8 cellular contexts compared by ENCODE assay signal in genomic region chr3:57164217-57164605, GRCh38. TPM values are rescaled to one million over a fixed set of nuclear protein-coding genes. Genes with fewer than 3 reads are reported as not detected.
DNase-seq lines count a peak whose midpoint lies in the region; ATAC-seq, FAIRE-seq and TF ChIP-seq lines count a peak whose summit lies in the region.

No MANE protein-coding gene starts in this region.

- TF ChIP-seq POLR2A in endothelial cell of umbilical vein (IDR thresholded peaks at IDR 0.05; ENCODE audit: low read depth, low read length), result no peak

- DNase-seq in EL (peak; percentile 31), T-helper 17 cell (no peak), endothelial cell of umbilical vein (ENCODE audit: low read depth, low spot score) (no peak), HPDE6-E6E7 (ENCODE audit: extremely low spot score) (no peak), GM19240 (ENCODE audit: insufficient read length, low spot score) (no peak), DMS153 (lab: John Stamatoyannopoulos, UW) (no peak)

- H3K27ac Mint-ChIP-seq in T-helper 17 cell (no peak overlapping the region), nephron (peak overlapping the region; percentile 99)

- TF ChIP-seq CTCF in endothelial cell of umbilical vein (IDR thresholded peaks at IDR 0.05; ENCODE audit: extremely low read depth in 1 of 2, insufficient read depth in 1 of 2, low read depth in 1 of 2, low read length in 2 of 2) (no peak), nephron (IDR thresholded peaks at IDR 0.05; ENCODE audit: unreplicated experiment in 3 of 3) (no peak)

- CTCF ChIA-PET in endothelial cell of umbilical vein (lab: Charles Lee), result interaction anchor here (0.6 to 0.9 kb wide), 3 partner anchors 28 to 169 kb away, joined by 3 read pairs; no protein-coding TSS in a partner anchor

- ATAC-seq in T-helper 17 cell (peak; percentile 29), GM21526 (IDR thresholded peaks at IDR 0.05; ENCODE audit: low FRiP score, unreplicated experiment) (no peak)

- H3K9me1 ChIP-seq in endothelial cell of umbilical vein (replicated peaks; ENCODE audit: control insufficient read depth, extremely low read depth, insufficient read depth, low read length), result no peaks in the 10 kb centered on the region

- H3K36me3 ChIP-seq in endothelial cell of umbilical vein (ENCODE audit: control insufficient read depth in 2 of 2, extremely low read depth in 1 of 2, insufficient read depth in 2 of 2, low read length in 2 of 2), result no peaks in the 10 kb centered on the region

- no peaks in the 10 kb centered on the region for H3K9me3 Mint-ChIP-seq in nephron

- H3K27me3 Mint-ChIP-seq in T-helper 17 cell (peaks cover 78% of the 10 kb centered on the region), nephron (ENCODE audit: low read depth) (peaks cover 6% of the 10 kb centered on the region)

- peaks cover 8% of the 10 kb centered on the region for H3K4me1 ChIP-seq in endothelial cell of umbilical vein (ENCODE audit: control insufficient read depth, extremely low read depth, insufficient read depth, low read length)

- H3K27me3 ChIP-seq in endothelial cell of umbilical vein (ENCODE audit: control insufficient read depth in 2 of 2, insufficient read depth in 2 of 2, low read length in 2 of 2), result peaks cover 61 to 64% of the 10 kb centered on the region in 2 experiments

- POLR2A ChIA-PET in endothelial cell of umbilical vein (lab: Charles Lee), result no interaction called here

- intact Hi-C loops in endothelial cell of umbilical vein (cut with micrococcal nuclease), result no loop called here

- H3K9me3 ChIP-seq in T-helper 17 cell (ENCODE audit: control insufficient read depth, low read length, poor library complexity, severe bottlenecking), result no peaks in the 10 kb centered on the region
- no peaks in the 10 kb centered on the region for H3K9me3 ChIP-seq in endothelial cell of umbilical vein (replicated peaks; ENCODE audit: control insufficient read depth, insufficient read depth, low read length)

- FAIRE-seq in endothelial cell of umbilical vein (lab: Jason Lieb, UNC), result no peak

- dilution Hi-C loops in endothelial cell of umbilical vein (cut with MboI; ENCODE audit: extremely low pct_ligation_motif_present, low sequenced_read_pairs), result no loop called here

- BruUV-seq in endothelial cell of umbilical vein (replicated peaks; lab: Mats Ljungman, UMichigan), result no TSS peak

- no peaks in the 10 kb centered on the region for H3K79me2 ChIP-seq in endothelial cell of umbilical vein (ENCODE audit: control insufficient read depth, insufficient read depth, low read length)

- H3K4me1 Mint-ChIP-seq in T-helper 17 cell (peaks cover 18% of the 10 kb centered on the region), nephron (peaks cover 63% of the 10 kb centered on the region)

- H3K4me2 ChIP-seq in endothelial cell of umbilical vein (ENCODE audit: insufficient read depth, low read length), result peak overlapping the region; percentile 26

- H4K20me1 ChIP-seq in endothelial cell of umbilical vein (replicated peaks; ENCODE audit: control insufficient read depth, extremely low read depth, insufficient read depth, low read length), result no peaks in the 10 kb centered on the region

- peak overlapping the region; percentile 91 for H3K4me3 Mint-ChIP-seq in T-helper 17 cell
- peak overlapping the region; percentile 99 to 100 (median 99) for H3K4me3 Mint-ChIP-seq in nephron

- peaks cover 11% of the 10 kb centered on the region for H3K36me3 Mint-ChIP-seq in T-helper 17 cell (ENCODE audit: low read depth)
- no peaks in the 10 kb centered on the region for H3K36me3 Mint-ChIP-seq in nephron (ENCODE audit: low read depth)

- H3K4me3 ChIP-seq in endothelial cell of umbilical vein (replicated peaks in 1 of 3; ENCODE audit: insufficient read depth in 1 of 3, low read depth in 1 of 3, low read length in 3 of 3), result peak overlapping the region in 1 of 3 experiments; percentile 1

- no peak overlapping the region for H3K9ac ChIP-seq in endothelial cell of umbilical vein (replicated peaks; ENCODE audit: extremely low read depth, insufficient read depth, low read length)

- H2AFZ ChIP-seq in endothelial cell of umbilical vein (ENCODE audit: low read depth, low read length), result peak overlapping the region; percentile 2

- no peak overlapping the region for H3K27ac ChIP-seq in endothelial cell of umbilical vein (ENCODE audit: insufficient read depth, low read depth, low read length)

TF ChIP-seq in endothelial cell of umbilical vein, 7 proteins besides CTCF, POLR2A, EP300 and RAD21:
- TF ChIP-seq EZH2 (IDR thresholded peaks at IDR 0.05; ENCODE audit: borderline replicate concordance, low read depth, low read length, severe bottlenecking), result no peak
- no peak for TF ChIP-seq JUN (IDR thresholded peaks at IDR 0.05; ENCODE audit: borderline replicate concordance, insufficient read depth, insufficient read length, low read depth)
- TF ChIP-seq MYC (IDR thresholded peaks at IDR 0.05; ENCODE audit: low read depth, low read length), result no peak
- TF ChIP-seq FOS (IDR thresholded peaks at IDR 0.05; ENCODE audit: borderline replicate concordance, insufficient read depth, low read length), result no peak
- TF ChIP-seq GATA2 (IDR thresholded peaks at IDR 0.05; ENCODE audit: insufficient read depth, insufficient read length, low read depth, low read length), result no peak
- TF ChIP-seq POLR2AphosphoS5 (IDR thresholded peaks at IDR 0.05; ENCODE audit: insufficient read depth, low read depth, low read length), result no peak
- TF ChIP-seq MAX (IDR thresholded peaks at IDR 0.05; ENCODE audit: insufficient read depth, insufficient read length), result no peak
TF ChIP-seq in endothelial cell of umbilical vein: peak in this region for 0.

RNA-seq across cellular contexts. Expression of gene IL17RD, which starts 0.9 kb away (rescaled TPM):
- total RNA-seq in T-helper 17 cell (not detected), endothelial cell of umbilical vein (0.93 and 0.97 TPM in 2 replicates)
- 0.29 and 0.36 TPM in 2 replicates for polyA plus RNA-seq in endothelial cell of umbilical vein
- 0.19 and 0.20 TPM in 2 replicates for polyA plus RNA-seq in endothelial cell of umbilical vein (2011; cell fraction: cytosol; rRNA removed)
- polyA plus RNA-seq in endothelial cell of umbilical vein (2011; cell fraction: nucleus; rRNA removed), result 0.27 and 0.32 TPM in 2 replicates
- 0.27 and 0.55 TPM in 2 replicates for polyA plus RNA-seq in endothelial cell of umbilical vein (2012)
- polyA minus RNA-seq in endothelial cell of umbilical vein, result 0.72 and 1.1 TPM in 2 replicates
- 0.20 TPM for polyA minus RNA-seq in endothelial cell of umbilical vein (2011; cell fraction: cytosol; rRNA and poly(A)+ RNA removed)
- 0.24 and 0.38 TPM in 2 replicates for polyA minus RNA-seq in endothelial cell of umbilical vein (2011; cell fraction: nucleus; rRNA and poly(A)+ RNA removed)

RNA-seq across cellular contexts. Expression of gene HESX1, which starts 35.6 kb away (rescaled TPM):
- under 1 TPM in 1 of 2 donors, not detected in 1; 0.27 TPM for total RNA-seq in T-helper 17 cell
- total RNA-seq in endothelial cell of umbilical vein, result 0.58 and 0.65 TPM in 2 replicates
- 0.21 and 0.35 TPM in 2 replicates for polyA plus RNA-seq in endothelial cell of umbilical vein
- 0.61 and 0.77 TPM in 2 replicates for polyA plus RNA-seq in endothelial cell of umbilical vein (2011; cell fraction: cytosol; rRNA removed)
- 1.1 and 1.7 TPM in 2 replicates for polyA plus RNA-seq in endothelial cell of umbilical vein (2011; cell fraction: nucleus; rRNA removed)
- 0.35 and 0.54 TPM in 2 replicates for polyA plus RNA-seq in endothelial cell of umbilical vein (2012)
- not detected in 2 replicates for polyA minus RNA-seq in endothelial cell of umbilical vein
- polyA minus RNA-seq in endothelial cell of umbilical vein (2011; cell fraction: cytosol; rRNA and poly(A)+ RNA removed), result not detected
- polyA minus RNA-seq in endothelial cell of umbilical vein (2011; cell fraction: nucleus; rRNA and poly(A)+ RNA removed), result not detected in 2 replicates
